16 cellular contexts compared by ENCODE assay signal in genomic region chr17:81453049-81453448, GRCh38. TPM values are rescaled to one million over a fixed set of nuclear protein-coding genes. Genes with fewer than 3 reads are reported as not detected.
DNase-seq lines count a peak whose midpoint lies in the region; ATAC-seq, FAIRE-seq and TF ChIP-seq lines count a peak whose summit lies in the region.
"Had no signal": no experiment of that assay in that cellular context is flagged by ENCODE, and none has a peak within 500 bp of the region (broad histone marks: within the 10 kb centered on the region; RNA-seq: fewer than 3 reads in every experiment).

No MANE protein-coding gene starts in this region.

- TF ChIP-seq POLR2A in K562 (conservative IDR thresholded peaks at IDR 0.05) = no peak

- no TSS peak for BruUV-seq in K562 (replicated peaks; lab: Mats Ljungman, UMichigan)

- no peaks in the 10 kb centered on the region for H3K9me2 ChIP-seq in Loucy (replicated peaks; ENCODE audit: low read depth, low read length)

- peaks cover 0 to 7% of the 10 kb centered on the region in 2 donors for H3K27me3 Mint-ChIP-seq in CD8-positive, alpha-beta memory T cell

- DNase-seq in COLO668 (lab: John Stamatoyannopoulos, UW; ENCODE audit: unreplicated experiment) = peak; percentile 38
- DNase-seq in NCI-H2107 (lab: John Stamatoyannopoulos, UW) = peak; percentile 82
- no peak for DNase-seq in K562 (ENCODE audit: extremely low read depth in 1 of 4, low spot score in 3 of 4)
- no peak for DNase-seq in EL
- DNase-seq in WERI-Rb-1 = no peak
- no peak for DNase-seq in CD8-positive, alpha-beta memory T cell
- no peak for DNase-seq in NCI-H1694 treated with DMSO at 0.1 percent for 48 hours (lab: John Stamatoyannopoulos, UW)
- DNase-seq: activated CD4-positive, alpha-beta T cell treated with anti-CD3 and anti-CD28 coated beads for 4 hours; activated T-cell treated with anti-CD3 and anti-CD28 coated beads for 4 hours; esophagus squamous epithelium; SHP77; trophoblast cell had no signal

- no peak for ATAC-seq in K562
- ATAC-seq: stimulated activated memory B cell treated with anti-CD40 and anti-IgM and Interleukin-4, amounts not matched to agents 10 μg/mL and 1 μg/mL and 100 μg/mL, for 72 hours had no signal

- intact Hi-C loops in K562 (cut with micrococcal nuclease) = no loop called here

- CTCF ChIA-PET in K562 (lab: Yijun Ruan, JAX; ENCODE audit: low intra/inter-chr PET ratio) = no interaction called here
- CTCF ChIA-PET in CD8-positive, alpha-beta memory T cell (lab: Charles Lee) = no interaction called here

- no peak for TF ChIP-seq RAD21 in K562 (CRISPR knock-in tag; conservative IDR thresholded peaks at IDR 0.05 in 1 of 2, IDR thresholded peaks at IDR 0.05 in 1 of 2)

- no peaks in the 10 kb centered on the region for H3F3A ChIP-seq in Loucy (ENCODE audit: low read depth)

- H4K20me1 ChIP-seq in Loucy (ENCODE audit: insufficient read depth, low read length, poor library complexity, severe bottlenecking) (peaks cover under 1% of the 10 kb centered on the region), K562 (replicated peaks; ENCODE audit: control insufficient read depth, insufficient read depth, low read length) (no peaks in the 10 kb centered on the region)

- 63% methylated on average over 26 of the region's 29 CpGs for WGBS in K562 (ENCODE audit: insufficient coverage, low coverage, missing lambda C conversion rate)

- H3K27me3 ChIP-seq in Loucy (ENCODE audit: insufficient read depth, low read length, poor library complexity, severe bottlenecking) (no peaks in the 10 kb centered on the region), K562 (ENCODE audit: control insufficient read depth in 2 of 2, insufficient read depth in 2 of 2, low read length in 2 of 2) (no peaks in the 10 kb centered on the region), WERI-Rb-1 (ENCODE audit: insufficient read depth, low read depth, severe bottlenecking) (no peaks in the 10 kb centered on the region)
- no peaks in the 10 kb centered on the region for H3K27me3 ChIP-seq in CD8-positive, alpha-beta memory T cell (ENCODE audit: insufficient read depth, low read length, poor library complexity, severe bottlenecking)
- H3K27me3 ChIP-seq: esophagus squamous epithelium had no signal

- peak overlapping the region; percentile 73 for H3K4me3 ChIP-seq in Loucy (ENCODE audit: low read length, poor library complexity, severe bottlenecking)
- H3K4me3 ChIP-seq in K562 = no peak overlapping the region
- H3K4me3 ChIP-seq in WERI-Rb-1 (ENCODE audit: low read depth, low read length) = no peak overlapping the region
- no peak overlapping the region for H3K4me3 ChIP-seq in CD8-positive, alpha-beta memory T cell (ENCODE audit: low read length)
- H3K4me3 ChIP-seq: esophagus squamous epithelium had no signal

- H2AFZ ChIP-seq in Loucy (ENCODE audit: low read length) (no peak overlapping the region), K562 (ENCODE audit: low read depth, low read length) (no peak overlapping the region)

- peaks cover 56% of the 10 kb centered on the region for H3K4me1 ChIP-seq in Loucy (ENCODE audit: insufficient read depth, low read length, poor library complexity, severe bottlenecking)
- H3K4me1 ChIP-seq in K562 (replicated peaks in 1 of 2; ENCODE audit: control insufficient read depth in 2 of 2, insufficient read depth in 2 of 2, low read length in 2 of 2) = peaks cover 0 to 71% of the 10 kb centered on the region in 2 experiments; a peak in 2 of 5 replicates
- peaks cover 10% of the 10 kb centered on the region for H3K4me1 ChIP-seq in CD8-positive, alpha-beta memory T cell (ENCODE audit: insufficient read depth, low read length)

- peak overlapping the region; percentile 95 for H3K9ac ChIP-seq in Loucy (ENCODE audit: low read depth, low read length, poor library complexity, severe bottlenecking)
- no peak overlapping the region for H3K9ac ChIP-seq in K562 (ENCODE audit: insufficient read depth in 1 of 2, low read depth in 2 of 2, low read length in 2 of 2)

- H3K36me3 ChIP-seq in Loucy (ENCODE audit: insufficient read depth, low read length) = peaks cover 2% of the 10 kb centered on the region; the same call in 1 of the 2 replicates
- no peaks in the 10 kb centered on the region for H3K36me3 ChIP-seq in K562 (ENCODE audit: control insufficient read depth, insufficient read depth, low read length)
- H3K36me3 ChIP-seq in WERI-Rb-1 = peaks cover 5% of the 10 kb centered on the region
- no peaks in the 10 kb centered on the region for H3K36me3 ChIP-seq in CD8-positive, alpha-beta memory T cell (ENCODE audit: insufficient read depth, low read length)

- no peak for TF ChIP-seq CTCF in Loucy (conservative IDR thresholded peaks at IDR 0.05; ENCODE audit: low read length)
- TF ChIP-seq CTCF in K562 (IDR thresholded peaks at IDR 0.05 in 2 of 3, conservative IDR thresholded peaks at IDR 0.05 in 1 of 3; ENCODE audit: insufficient read depth in 2 of 3, low read depth in 1 of 3, low read length in 3 of 3) = no peak
- no peak for TF ChIP-seq CTCF in WERI-Rb-1 (IDR thresholded peaks at IDR 0.05; ENCODE audit: low read depth, low read length)

- H3K9me3 Mint-ChIP-seq in CD8-positive, alpha-beta memory T cell = no peaks in the 10 kb centered on the region
- H3K9me3 Mint-ChIP-seq: naive thymus-derived CD4-positive, alpha-beta T cell; stimulated activated memory B cell treated with anti-CD40 and anti-IgM and Interleukin-4, amounts not matched to agents 10 μg/mL and 1 μg/mL and 100 μg/mL, for 72 hours had no signal

- H3K36me3 Mint-ChIP-seq in CD8-positive, alpha-beta memory T cell = no peaks in the 10 kb centered on the region
- H3K36me3 Mint-ChIP-seq: naive thymus-derived CD4-positive, alpha-beta T cell; stimulated activated memory B cell treated with anti-CD40 and anti-IgM and Interleukin-4, amounts not matched to agents 10 μg/mL and 1 μg/mL and 100 μg/mL, for 72 hours had no signal

- H3K27ac ChIP-seq in K562 (ENCODE audit: extremely low read depth, low read depth, low read length) (no peak overlapping the region), WERI-Rb-1 (no peak overlapping the region)
- H3K27ac ChIP-seq in CD8-positive, alpha-beta memory T cell (ENCODE audit: low read depth, low read length) = no peak overlapping the region
- H3K27ac ChIP-seq: esophagus squamous epithelium had no signal

- H3K4me1 Mint-ChIP-seq in CD8-positive, alpha-beta memory T cell = peaks cover 5 to 11% (median 5%) of the 10 kb centered on the region in 3 donors

- in situ Hi-C loops in K562 (cut with MboI) = no loop called here

- H3K9me3 ChIP-seq in Loucy (ENCODE audit: insufficient read depth, low read depth, low read length) (no peaks in the 10 kb centered on the region), K562 (replicated peaks; ENCODE audit: control insufficient read depth, insufficient read depth, low read depth, low read length) (no peaks in the 10 kb centered on the region), WERI-Rb-1 (ENCODE audit: severe bottlenecking) (no peaks in the 10 kb centered on the region)
- H3K9me3 ChIP-seq in CD8-positive, alpha-beta memory T cell (ENCODE audit: low read length) = no peaks in the 10 kb centered on the region
- H3K9me3 ChIP-seq: esophagus squamous epithelium, spleen had no signal

- H3K4me2 ChIP-seq in Loucy (ENCODE audit: low read depth, low read length, poor library complexity, severe bottlenecking) (peak overlapping the region; percentile 83), K562 (ENCODE audit: insufficient read depth, low read length) (no peak overlapping the region)

- H3K9me1 ChIP-seq in K562 (ENCODE audit: control insufficient read depth, insufficient read depth, low read length) = no peaks in the 10 kb centered on the region

- POLR2A ChIA-PET in K562 (lab: Yijun Ruan, JAX) = interaction anchor here (0.9 kb wide), 1 partner anchor 13 kb away, joined by 4 read pairs; no protein-coding TSS in a partner anchor
- POLR2A ChIA-PET in CD8-positive, alpha-beta memory T cell (lab: Charles Lee) = no interaction called here

- H3K27ac Mint-ChIP-seq in CD8-positive, alpha-beta memory T cell = peak overlapping the region in 2 of 8 donors; percentile 34 to 41
- H3K27ac Mint-ChIP-seq: stimulated activated memory B cell treated with anti-CD40 and anti-IgM and Interleukin-4, amounts not matched to agents 10 μg/mL and 1 μg/mL and 100 μg/mL, for 72 hours had no signal

- TF ChIP-seq EP300 in K562 (IDR thresholded peaks at IDR 0.05; ENCODE audit: low read length) = no peak

- H3K79me2 ChIP-seq in Loucy (ENCODE audit: insufficient read depth, low read length) (peaks cover 61% of the 10 kb centered on the region), K562 (ENCODE audit: control insufficient read depth, insufficient read depth, low read length) (no peaks in the 10 kb centered on the region)

- no peak overlapping the region for H3K4me3 Mint-ChIP-seq in CD8-positive, alpha-beta memory T cell
- H3K4me3 Mint-ChIP-seq: stimulated activated memory B cell treated with anti-CD40 and anti-IgM and Interleukin-4, amounts not matched to agents 10 μg/mL and 1 μg/mL and 100 μg/mL, for 72 hours had no signal

- FAIRE-seq in K562 (lab: Jason Lieb, UNC) = no peak

RNA-seq across cellular contexts. Expression of gene BAHCC1, which starts 57.8 kb away (rescaled TPM):
- total RNA-seq in K562 (2011; cell fraction: chromatin; rRNA removed; ENCODE audit: low replicate concordance) = 32.5 and 87.9 TPM in 2 replicates
- 48.6 and 57.5 TPM in 2 replicates for total RNA-seq in K562 (2011; cell fraction: nucleolus; rRNA removed)
- total RNA-seq in K562 (2011; cell fraction: nucleoplasm; rRNA removed) = 39.0 and 40.6 TPM in 2 replicates
- total RNA-seq in K562 (2014; rRNA removed) = 11.1 and 13.9 TPM in 2 replicates
- 2.1 and 2.6 TPM in 2 replicates for total RNA-seq in K562 (2014; rRNA removed; fragmentation: Illumina TruSeq; extraction: Trizol)
- total RNA-seq in K562 (2015; rRNA removed; fragmentation: Illumina TruSeq; extraction: Trizol) = 5.0 and 6.5 TPM in 2 replicates
- 20.8 and 26.9 TPM in 2 replicates for total RNA-seq in K562 (2021)
- 4.4 and 11.8 TPM in 2 replicates for polyA plus RNA-seq in K562 (2011; rRNA removed)
- 8.6 and 8.8 TPM in 2 replicates for polyA plus RNA-seq in K562 (2011; cell fraction: cytosol; rRNA removed)
- polyA plus RNA-seq in K562 (2011; cell fraction: nucleus; rRNA removed) = 112 and 139 TPM in 2 replicates
- 14.4 and 22.5 TPM in 2 replicates for polyA plus RNA-seq in K562 (2012)
- polyA plus RNA-seq in K562 (2014; fragmentation: Illumina TruSeq; extraction: Trizol) = 5.5 and 6.8 TPM in 2 replicates
- polyA plus RNA-seq in K562 (2014; fragmentation: Nextera tagmentation; extraction: Ambion mirVana) = under 1 TPM; 0.14 to 0.24 TPM
- 17.2 and 23.3 TPM in 2 replicates for polyA plus RNA-seq in K562 (2014; rRNA removed)
- polyA minus RNA-seq in K562 (2011; rRNA and poly(A)+ RNA removed) = 0.72 and 2.7 TPM in 2 replicates
- 6.8 and 8.7 TPM in 2 replicates for polyA minus RNA-seq in K562 (2011; cell fraction: cytosol; rRNA and poly(A)+ RNA removed)
- polyA minus RNA-seq in K562 (2011; cell fraction: nucleus; rRNA and poly(A)+ RNA removed) = 12.7 and 15.3 TPM in 2 replicates
- total RNA-seq in CD8-positive, alpha-beta memory T cell = not detected
- polyA plus RNA-seq in CD8-positive, alpha-beta memory T cell = not detected
- polyA plus RNA-seq: naive thymus-derived CD4-positive, alpha-beta T cell had no signal

RNA-seq across cellular contexts. Expression of gene ACTG1, which starts 59.5 kb away (rescaled TPM):
- total RNA-seq in K562 (2011; cell fraction: chromatin; rRNA removed; ENCODE audit: low replicate concordance) = 264 and 482 TPM in 2 replicates
- total RNA-seq in K562 (2011; cell fraction: nucleolus; rRNA removed) = 393 and 500 TPM in 2 replicates
- total RNA-seq in K562 (2011; cell fraction: nucleoplasm; rRNA removed) = 388 and 427 TPM in 2 replicates
- 1,572 and 2,328 TPM in 2 replicates for total RNA-seq in K562 (2014; rRNA removed)
- total RNA-seq in K562 (2014; rRNA removed; fragmentation: Illumina TruSeq; extraction: Trizol) = 512 and 566 TPM in 2 replicates
- 568 and 574 TPM in 2 replicates for total RNA-seq in K562 (2015; rRNA removed; fragmentation: Illumina TruSeq; extraction: Trizol)
- 1,775 and 1,801 TPM in 2 replicates for total RNA-seq in K562 (2021)
- polyA plus RNA-seq in K562 (2011; rRNA removed) = 224 and 602 TPM in 2 replicates
- 901 and 1,415 TPM in 2 replicates for polyA plus RNA-seq in K562 (2011; cell fraction: cytosol; rRNA removed)
- 1,206 and 1,333 TPM in 2 replicates for polyA plus RNA-seq in K562 (2011; cell fraction: nucleus; rRNA removed)
- 1,311 and 3,206 TPM in 2 replicates for polyA plus RNA-seq in K562 (2012)
- 990 and 2,987 TPM in 2 replicates for polyA plus RNA-seq in K562 (2014; fragmentation: Illumina TruSeq; extraction: Trizol)
- 100 to 1,000 TPM; 259 to 386 TPM for polyA plus RNA-seq in K562 (2014; fragmentation: Nextera tagmentation; extraction: Ambion mirVana)
- 831 and 1,109 TPM in 2 replicates for polyA plus RNA-seq in K562 (2014; rRNA removed)
- 205 and 410 TPM in 2 replicates for polyA minus RNA-seq in K562 (2011; rRNA and poly(A)+ RNA removed)
- 580 and 1,178 TPM in 2 replicates for polyA minus RNA-seq in K562 (2011; cell fraction: cytosol; rRNA and poly(A)+ RNA removed)
- 230 and 388 TPM in 2 replicates for polyA minus RNA-seq in K562 (2011; cell fraction: nucleus; rRNA and poly(A)+ RNA removed)
- total RNA-seq in CD8-positive, alpha-beta memory T cell = 1,000 to 10,000 TPM; 5,175 to 5,190 TPM
- 1,950 TPM for polyA plus RNA-seq in CD8-positive, alpha-beta memory T cell

Comparison
In these comparisons a context has a peak if more than half of its experiments do, and no peak if none do; other contexts are left out.
1. DNase-seq: peak in COLO668 (single experiment) and NCI-H2107 (single experiment); none in K562 (0 of 4), EL (single experiment), WERI-Rb-1 (single experiment), CD8-positive, alpha-beta memory T cell (0 of 5) and NCI-H1694 treated with DMSO at 0.1 percent for 48 hours (single experiment).